Comparison of ENCODE assay signal across 1 cellular context in genomic region chr5:119808474-119808873, GRCh38.
A peak's percentile ranks its signal among the peaks of the same experiment; 100 is the strongest.
TF ChIP-seq lines count a peak whose summit lies in the region.

No MANE protein-coding gene starts in this region.

TF ChIP-seq in HepG2, 621 proteins besides CTCF, POLR2A, EP300 and RAD21 (continued from another document):
- TF ChIP-seq AKNA (CRISPR knock-in tag; IDR thresholded peaks at IDR 0.05; ENCODE audit: borderline replicate concordance) (no peak), FOXA1 (IDR thresholded peaks at IDR 0.05) (no peak), FOXA1 (CRISPR knock-in tag; IDR thresholded peaks at IDR 0.05) (no peak), ZFP41 (CRISPR knock-in tag; IDR thresholded peaks at IDR 0.05; ENCODE audit: borderline replicate concordance) (no peak), SOX5 (CRISPR knock-in tag; IDR thresholded peaks at IDR 0.05; ENCODE audit: borderline replicate concordance) (no peak), CSRNP2 (CRISPR knock-in tag; conservative IDR thresholded peaks at IDR 0.05; ENCODE audit: low read depth) (no peak), LRRFIP1 (CRISPR knock-in tag; conservative IDR thresholded peaks at IDR 0.05) (no peak), SAP130 (CRISPR knock-in tag; IDR thresholded peaks at IDR 0.05; ENCODE audit: low read depth) (no peak), ZNF567 (CRISPR knock-in tag; IDR thresholded peaks at IDR 0.05; ENCODE audit: borderline replicate concordance) (no peak), SNRNP70 (IDR thresholded peaks at IDR 0.05; ENCODE audit: low read depth, low read length) (no peak), ZNF607 (CRISPR knock-in tag; IDR thresholded peaks at IDR 0.05; ENCODE audit: borderline replicate concordance) (no peak), MXD3 (CRISPR knock-in tag; IDR thresholded peaks at IDR 0.05) (no peak), CEBPG (CRISPR knock-in tag; IDR thresholded peaks at IDR 0.05) (peak; percentile 72; the same call in 1 of the 2 replicates), ZNF383 (CRISPR knock-in tag; IDR thresholded peaks at IDR 0.05; ENCODE audit: borderline replicate concordance) (no peak), MTF1 (CRISPR knock-in tag; IDR thresholded peaks at IDR 0.05) (no peak), RELA (CRISPR knock-in tag; IDR thresholded peaks at IDR 0.05) (no peak), PHF20 (CRISPR knock-in tag; IDR thresholded peaks at IDR 0.05) (no peak), PBX3 (CRISPR knock-in tag; IDR thresholded peaks at IDR 0.05; ENCODE audit: borderline replicate concordance) (no peak), ZSCAN31 (CRISPR knock-in tag; IDR thresholded peaks at IDR 0.05; ENCODE audit: low read depth) (no peak), CEBPB (IDR thresholded peaks at IDR 0.05; ENCODE audit: borderline replicate concordance, low read depth, low read length) (peak; percentile 56; the same call in 1 of the 2 replicates), STAG1 (CRISPR knock-in tag; IDR thresholded peaks at IDR 0.05) (peak; percentile 44), ZGPAT (CRISPR knock-in tag; IDR thresholded peaks at IDR 0.05) (no peak)
